24 cellular contexts compared by ENCODE assay signal in the genomic region with DNA sequence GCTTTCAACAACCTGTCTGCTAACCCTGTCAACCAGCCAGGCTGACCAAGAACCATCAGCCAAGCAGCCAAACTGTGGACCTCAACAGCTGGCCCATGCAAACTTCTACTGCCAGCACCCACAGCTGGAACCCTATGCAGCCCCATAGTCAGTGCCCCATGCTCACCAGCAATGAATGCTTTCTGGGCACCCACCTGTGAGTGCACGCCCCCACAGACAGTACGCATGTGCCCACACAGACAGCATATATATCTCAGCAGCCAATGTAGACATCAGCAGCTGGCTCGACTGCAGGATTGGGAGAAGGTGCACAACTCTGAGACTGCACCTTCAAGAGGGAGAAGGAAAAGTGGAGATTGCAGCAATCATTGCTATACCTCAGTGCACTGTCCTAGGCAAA.
DNase-seq lines count a peak whose midpoint lies in the region; ATAC-seq and TF ChIP-seq lines count a peak whose summit lies in the region.
"Had no signal": no experiment of that assay in that cellular context is flagged by ENCODE, and none has a peak within 500 bp of the region (broad histone marks: within the 10 kb centered on the region; RNA-seq: fewer than 3 reads in every experiment).

No MANE protein-coding gene starts in this region.

- no peaks in the 10 kb centered on the region for H3K4me1 Mint-ChIP-seq in stimulated activated memory B cell treated with anti-CD40 and anti-IgM and Interleukin-4, amounts not matched to agents 10 μg/mL and 1 μg/mL and 100 μg/mL, for 72 hours
- H3K4me1 Mint-ChIP-seq: CD14-positive monocyte; CD8-positive, alpha-beta memory T cell; GM23338; H9 had no signal

- WGBS in neuronal stem cell (ENCODE audit: extremely low coverage in 2 of 2, insufficient read length in 2 of 2, insufficient replicate concordance in 1 of 2), 2 donors, result no CpG with 5 or more reads among the region's 3 CpGs

- no peak overlapping the region for H3K27ac ChIP-seq in right atrium auricular region
- no peak overlapping the region for H3K27ac ChIP-seq in neuronal stem cell (replicated peaks; ENCODE audit: low read length)
- H3K27ac ChIP-seq: A549; BLaER1 treated with 17β-estradiol and CSF1 and Interleukin-3, amounts not matched to agents 10 nM and 100 nM had no signal

- peak; percentile 10 for DNase-seq in Right ventricle myocardium superior
- no peak for DNase-seq in right atrium auricular region (ENCODE audit: low spot score)
- DNase-seq in neuronal stem cell (ENCODE audit: low spot score), result no peak
- DNase-seq in NCI-H446 treated with DMSO at 0.1 percent for 48 hours (lab: John Stamatoyannopoulos, UW), result no peak
- DNase-seq in activated CD4-positive, alpha-beta T cell treated with anti-CD3 and anti-CD28 coated beads for 1 hour, result no peak
- DNase-seq: 8988T; ACHN; AML-193; BE2C; CD4-positive, alpha-beta T cell; CD8-positive, alpha-beta memory T cell; DMS 273 treated with DMSO at 0.1 percent for 48 hours; DMS79; EL; GDM1; H9 had no signal

- no peak overlapping the region for H3K14ac ChIP-seq in neuronal stem cell (ENCODE audit: low read length)

- H3K9ac ChIP-seq in neuronal stem cell (ENCODE audit: low read depth, low read length, poor library complexity), result no peak overlapping the region
- H3K9ac ChIP-seq: BLaER1 treated with 17β-estradiol and CSF1 and Interleukin-3, amounts not matched to agents 10 nM and 100 nM had no signal

- ATAC-seq in Right ventricle myocardium superior (ENCODE audit: poor library complexity) (no peak), GM21515 (IDR thresholded peaks at IDR 0.05; ENCODE audit: unreplicated experiment) (no peak)
- ATAC-seq in stimulated activated memory B cell treated with anti-CD40 and anti-IgM and Interleukin-4, amounts not matched to agents 10 μg/mL and 1 μg/mL and 100 μg/mL, for 72 hours, result peak; percentile 34
- ATAC-seq: A549, GM12878, GM23338, HCT116 had no signal

- H3K79me1 ChIP-seq in neuronal stem cell (ENCODE audit: low read depth, low read length), result no peaks in the 10 kb centered on the region

- H2AFZ ChIP-seq in neuronal stem cell (ENCODE audit: low read length), result no peak overlapping the region
- H2AFZ ChIP-seq: GM23338 had no signal

- TF ChIP-seq CTCF in right atrium auricular region (IDR thresholded peaks at IDR 0.05), result no peak

- H3K27ac Mint-ChIP-seq in stimulated activated memory B cell treated with anti-CD40 and anti-IgM and Interleukin-4, amounts not matched to agents 10 μg/mL and 1 μg/mL and 100 μg/mL, for 72 hours, result no peak overlapping the region
- H3K27ac Mint-ChIP-seq: CD14-positive monocyte; CD4-positive, alpha-beta T cell; CD8-positive, alpha-beta memory T cell; GM23338; H9 had no signal

- peaks cover 7% of the 10 kb centered on the region for H3K9me3 Mint-ChIP-seq in stimulated activated memory B cell treated with anti-CD40 and anti-IgM and Interleukin-4, amounts not matched to agents 10 μg/mL and 1 μg/mL and 100 μg/mL, for 72 hours
- H3K9me3 Mint-ChIP-seq: GM23338, H9 had no signal

- H4K91ac ChIP-seq in neuronal stem cell (ENCODE audit: low read depth, low read length, poor library complexity), result no peak overlapping the region

- H3K36me3 Mint-ChIP-seq in stimulated activated memory B cell treated with anti-CD40 and anti-IgM and Interleukin-4, amounts not matched to agents 10 μg/mL and 1 μg/mL and 100 μg/mL, for 72 hours, result no peaks in the 10 kb centered on the region
- H3K36me3 Mint-ChIP-seq: CD14-positive monocyte; CD8-positive, alpha-beta memory T cell had no signal

- peak overlapping the region; percentile 15 for H3K18ac ChIP-seq in neuronal stem cell (ENCODE audit: low read length)

- no peaks in the 10 kb centered on the region for H3K27me3 ChIP-seq in right atrium auricular region
- H3K27me3 ChIP-seq in neuronal stem cell (ENCODE audit: control insufficient read depth in 3 of 3, insufficient read depth in 3 of 3, low read depth in 1 of 3, low read length in 3 of 3), result no peaks in the 10 kb centered on the region
- H3K27me3 ChIP-seq: BE2C; BLaER1 treated with 17β-estradiol and CSF1 and Interleukin-3, amounts not matched to agents 10 nM and 100 nM had no signal

- no peak overlapping the region for H2BK5ac ChIP-seq in neuronal stem cell (ENCODE audit: low read length)

- H2BK12ac ChIP-seq in neuronal stem cell (ENCODE audit: low read length), result no peak overlapping the region

- H3K4me3 ChIP-seq in right atrium auricular region, result no peak overlapping the region
- no peak overlapping the region for H3K4me3 ChIP-seq in neuronal stem cell (ENCODE audit: low read length in 2 of 2)
- H3K4me3 ChIP-seq: A549; BLaER1 treated with 17β-estradiol and CSF1 and Interleukin-3, amounts not matched to agents 10 nM and 100 nM; GM12878; GM23338 had no signal

- H3K4me3 Mint-ChIP-seq in stimulated activated memory B cell treated with anti-CD40 and anti-IgM and Interleukin-4, amounts not matched to agents 10 μg/mL and 1 μg/mL and 100 μg/mL, for 72 hours, result no peak overlapping the region
- H3K4me3 Mint-ChIP-seq: CD14-positive monocyte; CD4-positive, alpha-beta T cell; CD8-positive, alpha-beta memory T cell; GM23338; H9 had no signal

- H3K9me3 ChIP-seq in right atrium auricular region, result no peaks in the 10 kb centered on the region
- no peaks in the 10 kb centered on the region for H3K9me3 ChIP-seq in neuronal stem cell (replicated peaks in 1 of 2; ENCODE audit: control insufficient read depth in 2 of 2, insufficient read depth in 1 of 2, low read depth in 1 of 2, low read length in 2 of 2)
- H3K9me3 ChIP-seq: A549; BE2C; BLaER1 treated with 17β-estradiol and CSF1 and Interleukin-3, amounts not matched to agents 10 nM and 100 nM had no signal

- H3K23ac ChIP-seq in neuronal stem cell (ENCODE audit: low read depth, low read length, poor library complexity), result no peak overlapping the region

- intact Hi-C loops in Right ventricle myocardium superior (cut with DNase I), result no loop called here

- H2BK15ac ChIP-seq in neuronal stem cell (ENCODE audit: low read length), result no peak overlapping the region

- H3K36me3 ChIP-seq in right atrium auricular region, result no peaks in the 10 kb centered on the region
- H3K36me3 ChIP-seq in neuronal stem cell (replicated peaks in 1 of 2; ENCODE audit: control insufficient read depth in 2 of 2, insufficient read depth in 2 of 2, low read length in 2 of 2), result no peaks in the 10 kb centered on the region
- H3K36me3 ChIP-seq: BE2C; BLaER1 treated with 17β-estradiol and CSF1 and Interleukin-3, amounts not matched to agents 10 nM and 100 nM had no signal

- no peak overlapping the region for H4K8ac ChIP-seq in neuronal stem cell (ENCODE audit: low read depth, low read length)

- H3K4me2 ChIP-seq in neuronal stem cell (ENCODE audit: insufficient read depth, low read length, poor library complexity, severe bottlenecking), result no peak overlapping the region
- H3K4me2 ChIP-seq: A549; BLaER1 treated with 17β-estradiol and CSF1 and Interleukin-3, amounts not matched to agents 10 nM and 100 nM; GM23338 had no signal

- H2AK5ac ChIP-seq in neuronal stem cell (ENCODE audit: low read depth, low read length), result no peak overlapping the region

- no peaks in the 10 kb centered on the region for H3K27me3 Mint-ChIP-seq in stimulated activated memory B cell treated with anti-CD40 and anti-IgM and Interleukin-4, amounts not matched to agents 10 μg/mL and 1 μg/mL and 100 μg/mL, for 72 hours
- H3K27me3 Mint-ChIP-seq: CD4-positive, alpha-beta T cell; CD8-positive, alpha-beta memory T cell had no signal

- H3K4me1 ChIP-seq in right atrium auricular region, result no peaks in the 10 kb centered on the region
- no peaks in the 10 kb centered on the region for H3K4me1 ChIP-seq in neuronal stem cell (ENCODE audit: control insufficient read depth in 2 of 2, insufficient read depth in 1 of 2, low read depth in 1 of 2, low read length in 2 of 2)
- H3K4me1 ChIP-seq: A549, BE2C had no signal

- H3K4ac ChIP-seq in neuronal stem cell (ENCODE audit: low read length), result no peak overlapping the region

- H2BK120ac ChIP-seq in neuronal stem cell (ENCODE audit: low read depth, low read length), result no peak overlapping the region
